9 cellular contexts compared by ENCODE assay signal in the genomic region with DNA sequence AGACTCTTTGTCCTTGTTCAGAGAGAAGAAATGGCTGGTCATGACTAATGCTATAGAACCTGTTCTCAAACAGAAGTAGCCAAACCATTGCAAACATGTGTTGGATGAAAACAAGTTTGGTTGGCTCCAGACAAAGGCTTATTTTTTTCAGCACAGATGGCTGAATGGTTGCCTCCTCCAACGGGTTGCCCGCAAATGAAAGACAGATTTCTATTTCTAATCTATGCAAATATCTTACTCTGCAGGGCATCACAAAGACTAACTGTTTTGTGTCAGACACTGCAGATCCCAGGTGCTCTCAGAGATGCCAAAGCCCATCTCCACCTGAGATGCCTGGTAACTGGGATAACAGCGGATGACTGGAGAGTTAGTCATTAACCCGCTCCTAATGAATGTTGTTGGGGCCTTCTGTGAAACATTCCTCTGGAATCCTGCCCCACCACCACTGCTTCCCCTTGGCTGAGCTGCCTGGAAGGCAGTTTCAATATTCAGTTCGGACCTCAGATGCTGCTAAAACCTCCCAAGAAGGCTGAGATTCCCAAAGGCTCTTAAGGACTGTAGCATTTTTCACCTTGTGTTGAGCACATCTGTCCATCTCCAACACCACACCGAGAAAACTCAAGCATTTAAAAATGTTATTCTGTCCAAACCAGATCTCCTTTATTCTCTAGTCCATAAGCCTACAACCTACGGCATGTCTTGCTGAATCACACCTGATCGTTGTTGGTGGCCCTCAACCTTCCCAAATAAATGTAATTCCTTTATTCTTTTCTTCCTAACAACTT.
DNase-seq lines count a peak whose midpoint lies in the region; ATAC-seq, FAIRE-seq and TF ChIP-seq lines count a peak whose summit lies in the region.
"Had no signal": no experiment of that assay in that cellular context is flagged by ENCODE, and none has a peak within 500 bp of the region (broad histone marks: within the 10 kb centered on the region; RNA-seq: fewer than 3 reads in every experiment).

No MANE protein-coding gene starts in this region.

- FAIRE-seq in HTR-8/SVneo (lab: Jason Lieb, UNC): peak; percentile 59

- no peak for ATAC-seq in activated T-cell treated with anti-CD3 and anti-CD28 coated beads, Interleukin-2, amount 50 U/mL, for 4 hours
- ATAC-seq in GM18868 (IDR thresholded peaks at IDR 0.05; ENCODE audit: unreplicated experiment): no peak

- no peak overlapping the region for H3K4me3 Mint-ChIP-seq in activated T-cell treated with anti-CD3 and anti-CD28 coated beads, Interleukin-2, amount 50 U/mL, for 24 hours
- H3K4me3 Mint-ChIP-seq in activated T-cell treated with anti-CD3 and anti-CD28 coated beads, Interleukin-2, amount 50 U/mL, for 4 hours: no peak overlapping the region

- H3K9me3 Mint-ChIP-seq in activated T-cell treated with anti-CD3 and anti-CD28 coated beads, Interleukin-2, amount 50 U/mL, for 24 hours: peaks cover 2% of the 10 kb centered on the region
- no peaks in the 10 kb centered on the region for H3K9me3 Mint-ChIP-seq in activated T-cell treated with anti-CD3 and anti-CD28 coated beads, Interleukin-2, amount 50 U/mL, for 4 hours

- peaks cover 9% of the 10 kb centered on the region for H3K27me3 Mint-ChIP-seq in activated T-cell treated with anti-CD3 and anti-CD28 coated beads, Interleukin-2, amount 50 U/mL, for 24 hours
- H3K27me3 Mint-ChIP-seq in activated T-cell treated with anti-CD3 and anti-CD28 coated beads, Interleukin-2, amount 50 U/mL, for 4 hours (ENCODE audit: low read depth): peaks cover 7% of the 10 kb centered on the region

- DNase-seq in activated T-cell treated with anti-CD3 and anti-CD28 coated beads, Interleukin-2, amount 50 U/mL, for 24 hours: no peak
- no peak for DNase-seq in activated T-cell treated with anti-CD3 and anti-CD28 coated beads, Interleukin-2, amount 50 U/mL, for 4 hours
- peak; percentile 77 for DNase-seq in HTR-8/SVneo (ENCODE audit: insufficient read length, low spot score)
- DNase-seq in astrocyte of the cerebellum (ENCODE audit: low read depth): peak; percentile 98
- peak; percentile 98 for DNase-seq in kidney tubule cell (ENCODE audit: low spot score)
- no peak for DNase-seq in NCI-H1417 (lab: John Stamatoyannopoulos, UW)
- no peak for DNase-seq in activated T-cell treated with anti-CD3 and anti-CD28 coated beads, Interleukin-2, amount 50 U/mL, for 48 hours

- H3K4me1 Mint-ChIP-seq in activated T-cell treated with anti-CD3 and anti-CD28 coated beads, Interleukin-2, amount 50 U/mL, for 24 hours (ENCODE audit: low read depth): peaks cover 56% of the 10 kb centered on the region
- peaks cover 3% of the 10 kb centered on the region for H3K4me1 Mint-ChIP-seq in activated T-cell treated with anti-CD3 and anti-CD28 coated beads, Interleukin-2, amount 50 U/mL, for 4 hours (ENCODE audit: low read depth)

- peak overlapping the region; percentile 7 for H3K4me3 ChIP-seq in astrocyte of the cerebellum (ENCODE audit: low read depth, low read length)
- H3K4me3 ChIP-seq: BLaER1 treated with 17β-estradiol and CSF1 and Interleukin-3, amounts not matched to agents 10 nM and 100 nM had no signal

- H3K27ac Mint-ChIP-seq in activated T-cell treated with anti-CD3 and anti-CD28 coated beads, Interleukin-2, amount 50 U/mL, for 24 hours: peak overlapping the region; percentile 90

- no peaks in the 10 kb centered on the region for H3K36me3 Mint-ChIP-seq in activated T-cell treated with anti-CD3 and anti-CD28 coated beads, Interleukin-2, amount 50 U/mL, for 24 hours (ENCODE audit: low read depth)
- H3K36me3 Mint-ChIP-seq in activated T-cell treated with anti-CD3 and anti-CD28 coated beads, Interleukin-2, amount 50 U/mL, for 4 hours (ENCODE audit: insufficient read depth): no peaks in the 10 kb centered on the region

- TF ChIP-seq CTCF in astrocyte of the cerebellum (IDR thresholded peaks at IDR 0.05; ENCODE audit: low read depth, low read length, missing control alignments): no peak

- in situ Hi-C loops in astrocyte of the cerebellum (cut with HindIII; ENCODE audit: low sequenced_read_pairs): no loop called here

Comparison
In these comparisons a context has a peak if more than half of its experiments do, and no peak if none do; other contexts are left out.
1. DNase-seq: peak in HTR-8/SVneo (single experiment), astrocyte of the cerebellum (single experiment) and kidney tubule cell (single experiment); none in activated T-cell treated with anti-CD3 and anti-CD28 coated beads, Interleukin-2, amount 50 U/mL, for 24 hours (single experiment), activated T-cell treated with anti-CD3 and anti-CD28 coated beads, Interleukin-2, amount 50 U/mL, for 4 hours (single experiment), NCI-H1417 (0 of 3) and activated T-cell treated with anti-CD3 and anti-CD28 coated beads, Interleukin-2, amount 50 U/mL, for 48 hours (0 of 2).